Comparison of ENCODE assay signal across 9 cellular contexts in the genomic region with DNA sequence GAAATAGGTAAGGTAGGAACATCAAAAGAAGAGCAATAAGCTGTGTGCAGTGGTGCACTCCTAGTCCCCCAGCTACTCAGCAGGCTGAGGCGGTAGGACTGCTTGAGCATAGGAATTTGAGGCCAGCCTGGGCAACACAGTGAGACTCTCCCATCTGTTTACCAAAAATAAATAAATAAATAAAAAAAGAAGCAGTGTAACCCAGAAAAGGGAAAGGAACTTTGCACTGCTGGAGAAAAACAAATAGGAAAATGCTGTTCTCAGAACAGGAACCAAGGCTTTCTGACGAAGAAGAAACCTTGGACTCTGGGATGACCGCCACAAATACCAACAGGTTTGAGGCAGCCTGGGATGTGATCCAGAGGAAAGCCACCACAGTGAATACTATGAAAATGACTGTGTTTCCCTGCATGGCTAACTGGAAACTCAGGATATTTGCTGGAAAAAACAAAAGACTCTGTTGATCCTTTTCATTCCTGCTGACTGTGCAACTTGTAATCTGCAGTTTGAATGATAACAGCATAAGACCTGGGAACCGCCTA. TPM values are rescaled to one million over a fixed set of nuclear protein-coding genes. Genes with fewer than 3 reads are reported as not detected.
A peak's percentile ranks its signal among the peaks of the same experiment; 100 is the strongest.
DNase-seq lines count a peak whose midpoint lies in the region; ATAC-seq and TF ChIP-seq lines count a peak whose summit lies in the region.
"Had no signal": no experiment of that assay in that cellular context is flagged by ENCODE, and none has a peak within 500 bp of the region (broad histone marks: within the 10 kb centered on the region; RNA-seq: fewer than 3 reads in every experiment).

No MANE protein-coding gene starts in this region.

- peak overlapping the region in 1 of 2 donors; percentile 40 for H3K27ac Mint-ChIP-seq in stimulated activated naive CD8-positive, alpha-beta T cell treated with anti-CD3 and anti-CD28 coated beads, Interleukin-15, amount 100 ng/mL, for 72 hours

- H3K27me3 ChIP-seq in adrenal gland, result no peaks in the 10 kb centered on the region

- TF ChIP-seq POLR2A in adrenal gland (IDR thresholded peaks at IDR 0.05) (no peak), GM18505 (IDR thresholded peaks at IDR 0.05; ENCODE audit: borderline replicate concordance, extremely low read depth, insufficient read depth, insufficient read length) (no peak)

- intact Hi-C loops in adrenal gland (cut with DNase I), result no loop called here

- peak overlapping the region; percentile 41 to 84 (median 76) for H3K27ac ChIP-seq in adrenal gland

- H3K9me3 ChIP-seq in adrenal gland (replicated peaks in 1 of 3), result no peaks in the 10 kb centered on the region

- no peaks in the 10 kb centered on the region for H3K27me3 Mint-ChIP-seq in stimulated activated naive CD8-positive, alpha-beta T cell treated with anti-CD3 and anti-CD28 coated beads, Interleukin-15, amount 100 ng/mL, for 72 hours

- TF ChIP-seq CTCF in adrenal gland (IDR thresholded peaks at IDR 0.05), result no peak
- TF ChIP-seq CTCF in fibroblast of villous mesenchyme (IDR thresholded peaks at IDR 0.05; ENCODE audit: insufficient read depth, low read depth, low read length), result no peak

- H3K9me3 Mint-ChIP-seq in stimulated activated naive CD8-positive, alpha-beta T cell treated with anti-CD3 and anti-CD28 coated beads, Interleukin-15, amount 100 ng/mL, for 72 hours, result no peaks in the 10 kb centered on the region

- H3K4me1 ChIP-seq in adrenal gland (replicated peaks in 1 of 2), result peaks cover 3 to 10% of the 10 kb centered on the region in 2 donors

- ATAC-seq in stimulated activated naive CD8-positive, alpha-beta T cell treated with anti-CD3 and anti-CD28 coated beads, Interleukin-15, amount 100 ng/mL, for 72 hours, result no peak
- ATAC-seq in GM18505 (IDR thresholded peaks at IDR 0.05; ENCODE audit: unreplicated experiment) (no peak), GM18519 (IDR thresholded peaks at IDR 0.05; ENCODE audit: low FRiP score, unreplicated experiment) (no peak)

- H3K4me3 Mint-ChIP-seq in stimulated activated naive CD8-positive, alpha-beta T cell treated with anti-CD3 and anti-CD28 coated beads, Interleukin-15, amount 100 ng/mL, for 72 hours, result no peak overlapping the region

- H3K4me3 ChIP-seq in adrenal gland, result no peak overlapping the region
- no peak overlapping the region for H3K4me3 ChIP-seq in fibroblast of villous mesenchyme (ENCODE audit: low read depth, low read length)

- H3K36me3 ChIP-seq in adrenal gland (replicated peaks in 1 of 2), result peaks cover 0 to 34% of the 10 kb centered on the region in 2 donors

- peaks cover 17% of the 10 kb centered on the region for H3K4me1 Mint-ChIP-seq in stimulated activated naive CD8-positive, alpha-beta T cell treated with anti-CD3 and anti-CD28 coated beads, Interleukin-15, amount 100 ng/mL, for 72 hours

- DNase-seq in ELR (ENCODE audit: low read depth) (peak; percentile 26), adrenal gland (peak; percentile 77 to 90 (median 88)), fibroblast of villous mesenchyme (ENCODE audit: low read depth) (peak; percentile 41), putamen (ENCODE audit: low spot score) (peak; percentile 39), occipital lobe (lab: John Stamatoyannopoulos, UW) (no peak)
- DNase-seq in stimulated activated naive CD8-positive, alpha-beta T cell treated with anti-CD3 and anti-CD28 coated beads, Interleukin-15, amount 100 ng/mL, for 72 hours, result no peak
- DNase-seq: NCI-H2029 treated with DMSO at 0.1 percent for 48 hours had no signal

- 31 to 44% (median 33%) methylated on average over 4 of the region's 4 CpGs for WGBS in adrenal gland, 4 donors

RNA-seq across cellular contexts. Expression of gene TTC19, which starts 41.2 kb away (rescaled TPM):
- total RNA-seq in adrenal gland (100 to 1,000 TPM in 1 of 8 donors, 10 to 100 TPM in 7; 46.0 to 152 (median 61.8) TPM), fibroblast of villous mesenchyme (41.0 and 47.7 TPM in 2 replicates), occipital lobe (36.8 TPM)
- polyA plus RNA-seq in adrenal gland, result 10 to 100 TPM; 20.6 to 62.3 (median 21.5) TPM

RNA-seq across cellular contexts. Expression of gene ZSWIM7, which starts 41.3 kb away (rescaled TPM):
- total RNA-seq in adrenal gland (10 to 100 TPM; 10.3 to 72.6 (median 34.0) TPM), fibroblast of villous mesenchyme (5.6 and 16.8 TPM in 2 replicates), occipital lobe (15.6 TPM)
- polyA plus RNA-seq in adrenal gland, result 10 to 100 TPM; 42.0 to 57.9 (median 46.7) TPM

Comparison
In these comparisons a context has a peak if more than half of its experiments do, and no peak if none do; other contexts are left out.
1. DNase-seq: peak in ELR (single experiment), adrenal gland (7 of 7), fibroblast of villous mesenchyme (single experiment) and putamen (single experiment); none in stimulated activated naive CD8-positive, alpha-beta T cell treated with anti-CD3 and anti-CD28 coated beads, Interleukin-15, amount 100 ng/mL, for 72 hours (0 of 2) and occipital lobe (single experiment).